21 cellular contexts compared by ENCODE assay signal in genomic region chr2:24977631-24978030, GRCh38.
"Had no signal": no experiment of that assay in that cellular context is flagged by ENCODE, and none has a peak within 500 bp of the region (broad histone marks: within the 10 kb centered on the region; RNA-seq: fewer than 3 reads in every experiment).

No MANE protein-coding gene starts in this region.

- H3K4me1 ChIP-seq: right lobe of liver, uterus had no signal

- H3K36me3 ChIP-seq: ovary, right atrium auricular region, right lobe of liver, uterus had no signal

- H3K27ac ChIP-seq: left ventricle myocardium inferior, ovary, right atrium auricular region, right lobe of liver, tibial nerve, uterus had no signal

- H3K4me2 ChIP-seq: smooth muscle cell had no signal

- DNase-seq: islet precursor cell; left ventricle myocardium inferior; midbrain; mucosa of descending colon; naive thymus-derived CD4-positive, alpha-beta T cell; ovary; right lobe of liver; stimulated activated CD4-positive, alpha-beta T cell treated with anti-CD3 and anti-CD28 coated beads, Interleukin-1b, Interleukin-23, amount 100 ng/mL, for 48 hours; stimulated activated CD4-positive, alpha-beta T cell treated with anti-CD3 and anti-CD28 coated beads, Interleukin-2, amount 100 ng/mL, for 48 hours; stimulated activated CD4-positive, alpha-beta T cell treated with anti-CD3 and anti-CD28 coated beads, Interleukin-4, amount 100 ng/mL, for 4 hours; stimulated activated CD8-positive, alpha-beta memory T cell treated with anti-CD3 and anti-CD28 coated beads, Interleukin-4, amount 100 ng/mL, for 48 hours; stimulated activated naive CD4-positive, alpha-beta T cell treated with Interleukin-2 at 50 U/mL for 16 hours; stimulated activated naive CD8-positive, alpha-beta T cell treated with anti-CD3 and anti-CD28 coated beads, Interleukin-15, amount 100 ng/mL, for 72 hours; substantia nigra; uterus had no signal

- ATAC-seq: mucosa of descending colon; naive thymus-derived CD4-positive, alpha-beta T cell; natural killer cell treated with Interleukin-12 subunit alpha and Interleukin-12 subunit beta and Interleukin-15 and Interleukin-18, amount 100 ng/mL, for 72 hours; stimulated activated memory B cell treated with anti-CD40 and anti-IgM and Interleukin-4, amounts not matched to agents 10 μg/mL and 1 μg/mL and 100 μg/mL, for 72 hours; stimulated activated naive CD8-positive, alpha-beta T cell treated with anti-CD3 and anti-CD28 coated beads, Interleukin-15, amount 100 ng/mL, for 72 hours had no signal

- H3K9me3 ChIP-seq: left ventricle myocardium inferior, mucosa of descending colon, ovary, right atrium auricular region, right lobe of liver, tibial nerve, uterus had no signal

- H3K27me3 ChIP-seq: ovary, right atrium auricular region, right lobe of liver, tibial nerve, uterus had no signal

- H3K4me3 ChIP-seq: left ventricle myocardium inferior, lung, mucosa of descending colon, ovary, right atrium auricular region, right lobe of liver, smooth muscle cell, tibial nerve, uterus had no signal
